25 cellular contexts compared by ENCODE assay signal in genomic region chr9:38673399-38673798, GRCh38. TPM values are rescaled to one million over a fixed set of nuclear protein-coding genes. Genes with fewer than 3 reads are reported as not detected.
"Had no signal": no experiment of that assay in that cellular context is flagged by ENCODE, and none has a peak within 500 bp of the region (broad histone marks: within the 10 kb centered on the region; RNA-seq: fewer than 3 reads in every experiment).

No MANE protein-coding gene starts in this region.

- H3K4me3 ChIP-seq: breast epithelium, Peyer's patch had no signal

- H3K27me3 ChIP-seq: breast epithelium, Peyer's patch had no signal

- H3K9me3 ChIP-seq: breast epithelium, Peyer's patch had no signal

- H3K9me3 Mint-ChIP-seq: activated CD8-positive, alpha-beta T cell treated with anti-CD3 and anti-CD28 coated beads for 36 hours; activated T-cell treated with anti-CD3 and anti-CD28 coated beads, Interleukin-2, amount 50 U/mL, for 72 hours; activated T-helper 2 cell treated with anti-CD3 and anti-CD28 coated beads, Interferon-gamma antibody, Interleukin-2, Interleukin-4, amounts not matched to agents 10 μg/mL and 5 μg/mL and 100 μg/mL, durations not matched to agents 14 hours and 24 hours and 36 hours; T-helper 1 cell treated with Interleukin-12 subunit alpha and Interleukin-12 subunit beta and Interleukin-4 antibody, amounts not matched to agents 30 μg/mL and 1 μg/mL, for 36 hours had no signal

- H3K4me3 Mint-ChIP-seq: activated CD8-positive, alpha-beta T cell treated with anti-CD3 and anti-CD28 coated beads for 36 hours; T-helper 1 cell treated with Interleukin-12 subunit alpha and Interleukin-12 subunit beta and Interleukin-4 antibody, amounts not matched to agents 30 μg/mL and 1 μg/mL, for 36 hours had no signal

- H3K4me1 ChIP-seq: breast epithelium had no signal

- H3K36me3 ChIP-seq: breast epithelium, Peyer's patch had no signal

- ATAC-seq: activated CD4-positive, CD25-positive, alpha-beta regulatory T cell treated with anti-CD3 and anti-CD28 coated beads, Interleukin-2, amount 50 U/mL, for 24 hours; activated CD8-positive, alpha-beta T cell treated with anti-CD3 and anti-CD28 coated beads for 36 hours; activated T-cell treated with anti-CD3 and anti-CD28 coated beads, Interleukin-2, amount 50 U/mL, for 72 hours had no signal

- H3K27ac ChIP-seq: breast epithelium, Peyer's patch had no signal

- H3K27ac Mint-ChIP-seq: activated CD8-positive, alpha-beta T cell treated with anti-CD3 and anti-CD28 coated beads for 36 hours; activated T-cell treated with anti-CD3 and anti-CD28 coated beads, Interleukin-2, amount 50 U/mL, for 72 hours; activated T-helper 2 cell treated with anti-CD3 and anti-CD28 coated beads, Interferon-gamma antibody, Interleukin-2, Interleukin-4, amounts not matched to agents 10 μg/mL and 5 μg/mL and 100 μg/mL, durations not matched to agents 14 hours and 24 hours and 36 hours; T-helper 1 cell treated with Interleukin-12 subunit alpha and Interleukin-12 subunit beta and Interleukin-4 antibody, amounts not matched to agents 30 μg/mL and 1 μg/mL, for 36 hours had no signal

- DNase-seq: activated CD4-positive, alpha-beta T cell treated with anti-CD3 and anti-CD28 coated beads for 4 hours; activated CD8-positive, alpha-beta memory T cell treated with anti-CD3 and anti-CD28 coated beads, Interleukin-2, amount 50 U/mL, for 4 hours; activated CD8-positive, alpha-beta T cell treated with anti-CD3 and anti-CD28 coated beads for 36 hours; activated gamma-delta T cell treated with Interleukin-2 at 50 U/mL for 16 hours; activated naive CD4-positive, alpha-beta T cell treated with anti-CD3 and anti-CD28 coated beads, Interleukin-2, amount 50 U/mL, for 16 hours; activated T-cell treated with anti-CD3 and anti-CD28 coated beads, Interleukin-2, amount 50 U/mL, for 72 hours; aorta; caudate nucleus; Kasumi-1; NCI-H1048; NCI-H1417; NCI-H1930; NCI-H2107; NCI-H2171 treated with DMSO at 0.1 percent for 48 hours; NCI-H226; NCI-H526 treated with DMSO at 0.1 percent for 48 hours; Peyer's patch; SHP77 had no signal

RNA-seq across cellular contexts. Expression of gene FAM240B, which starts 46.5 kb away (rescaled TPM):
- total RNA-seq: activated CD8-positive, alpha-beta T cell treated with anti-CD3 and anti-CD28 coated beads for 36 hours; activated T-cell treated with anti-CD3 and anti-CD28 coated beads, Interleukin-2, amount 50 U/mL, for 72 hours; activated T-helper 2 cell treated with anti-CD3 and anti-CD28 coated beads, Interferon-gamma antibody, Interleukin-2, Interleukin-4, amounts not matched to agents 10 μg/mL and 5 μg/mL and 100 μg/mL, durations not matched to agents 14 hours and 24 hours and 36 hours; aorta; breast epithelium; cerebellum; NCI-H460; Peyer's patch; SK-MEL-5 had no signal
- polyA plus RNA-seq: aorta had no signal

RNA-seq across cellular contexts. Expression of gene ANKRD18A, which starts 53.0 kb away (rescaled TPM):
- total RNA-seq: SK-MEL-5 had no signal
- polyA plus RNA-seq: aorta had no signal
